Comparison of ENCODE assay signal across 8 cellular contexts in genomic region chr6:15623282-15624116, GRCh38. TPM values are rescaled to one million over a fixed set of nuclear protein-coding genes. Genes with fewer than 3 reads are reported as not detected.
DNase-seq lines count a peak whose midpoint lies in the region; ATAC-seq and TF ChIP-seq lines count a peak whose summit lies in the region.

No MANE protein-coding gene starts in this region.

- peaks cover 4% of the 10 kb centered on the region for H3K27me3 Mint-ChIP-seq in brain

- no peak overlapping the region for H3K4me3 Mint-ChIP-seq in brain

- peaks cover 52% of the 10 kb centered on the region for H3K4me1 Mint-ChIP-seq in brain

- DNase-seq in GM12865 (ENCODE audit: low read depth) = no peak
- peak; percentile 38 for DNase-seq in NCI-H2171 (lab: John Stamatoyannopoulos, UW)
- peak; percentile 33 to 52 for DNase-seq in lung microvascular endothelial cell (ENCODE audit: low read depth in 2 of 2)
- DNase-seq in cortex of kidney (lab: John Stamatoyannopoulos, UW) = no peak
- DNase-seq in UCSD-AML1 (lab: John Stamatoyannopoulos, UW; ENCODE audit: unreplicated experiment) = no peak

- ATAC-seq in HG03039 (IDR thresholded peaks at IDR 0.05; ENCODE audit: unreplicated experiment) = no peak
- ATAC-seq in HG02981 (IDR thresholded peaks at IDR 0.05; ENCODE audit: unreplicated experiment) = no peak

- H3K36me3 Mint-ChIP-seq in brain = peaks cover 4% of the 10 kb centered on the region

- TF ChIP-seq CTCF in GM12865 (IDR thresholded peaks at IDR 0.05; ENCODE audit: insufficient read depth, low read depth, low read length, missing control alignments) (peak; percentile 2), brain (conservative IDR thresholded peaks at IDR 0.05) (peak; percentile 78 to 83)

- H3K4me3 ChIP-seq in GM12865 (ENCODE audit: low read depth, low read length) = no peak overlapping the region

- H3K9me3 Mint-ChIP-seq in brain = peaks cover 0 to 2% (median 0%) of the 10 kb centered on the region in 5 experiments

- no peak overlapping the region for H3K27ac Mint-ChIP-seq in brain

RNA-seq across cellular contexts. Expression of gene DTNBP1, which starts 39.3 kb away (rescaled TPM):
- 33.1 TPM for polyA plus RNA-seq in brain (ENCODE audit: insufficient read depth, low read depth, low replicate concordance)
- 9.4 and 9.5 TPM in 2 replicates for total RNA-seq in lung microvascular endothelial cell

Comparison
In these comparisons a context has a peak if more than half of its experiments do, and no peak if none do; other contexts are left out.
1. DNase-seq: peak in NCI-H2171 (single experiment) and lung microvascular endothelial cell (2 of 2); none in GM12865 (single experiment), cortex of kidney (single experiment) and UCSD-AML1 (single experiment).